In genomic region chrX:17065100-17065499, GRCh38 we compare ENCODE assay signal across 1 cellular context.
TF ChIP-seq lines count a peak whose summit lies in the region.

No MANE protein-coding gene starts in this region.

TF ChIP-seq in SK-N-SH, 30 proteins besides CTCF, POLR2A, EP300 and RAD21 (continued from another document):
- TF ChIP-seq ZBTB33 (IDR thresholded peaks at IDR 0.05; ENCODE audit: borderline replicate concordance, low read depth) (no peak), SIN3A (IDR thresholded peaks at IDR 0.05; ENCODE audit: borderline replicate concordance, low read depth, low read length) (no peak), FOXJ3 (CRISPR knock-in tag; IDR thresholded peaks at IDR 0.05) (no peak), FOSL2 (IDR thresholded peaks at IDR 0.05; ENCODE audit: borderline replicate concordance, low read depth) (no peak), JUND (IDR thresholded peaks at IDR 0.05) (no peak), POLR2AphosphoS5 (IDR thresholded peaks at IDR 0.05; ENCODE audit: low read depth, low read length) (no peak)
